ENCODE assay signal across 20 cellular contexts in the genomic region with DNA sequence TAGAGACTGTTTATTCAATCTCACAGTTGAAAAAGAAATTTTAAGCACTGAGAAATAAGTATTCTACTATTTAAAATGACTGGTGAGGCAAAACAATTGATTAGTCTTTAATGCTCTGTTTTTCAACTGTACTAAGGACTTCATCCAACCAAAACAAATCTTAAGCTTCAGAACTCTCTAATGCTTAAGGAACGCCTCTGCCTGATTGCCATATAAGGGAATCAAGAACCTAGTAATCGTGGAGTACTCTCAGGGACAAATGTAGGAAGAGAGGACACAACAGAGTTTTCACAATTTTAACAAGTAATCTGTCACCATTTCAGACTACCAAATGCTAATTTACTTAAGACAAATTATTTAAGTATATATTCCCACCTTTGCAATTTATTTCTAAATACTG. TPM values are rescaled to one million over a fixed set of nuclear protein-coding genes. Genes with fewer than 3 reads are reported as not detected.
A peak's percentile ranks its signal among the peaks of the same experiment; 100 is the strongest.
DNase-seq lines count a peak whose midpoint lies in the region; ATAC-seq and TF ChIP-seq lines count a peak whose summit lies in the region.
"Had no signal": no experiment of that assay in that cellular context is flagged by ENCODE, and none has a peak within 500 bp of the region (broad histone marks: within the 10 kb centered on the region; RNA-seq: fewer than 3 reads in every experiment).

No MANE protein-coding gene starts in this region.

- in situ Hi-C loops in brain microvascular endothelial cell (cut with HindIII; ENCODE audit: low pct_ligation_motif_present, low sequenced_read_pairs): no loop called here
- in situ Hi-C loops in GM13976 (cut with MboI; ENCODE audit: low sequenced_read_pairs, unreplicated experiment): no loop called here

- TF ChIP-seq CTCF in brain microvascular endothelial cell (IDR thresholded peaks at IDR 0.05; ENCODE audit: low read depth, low read length, missing control alignments) (no peak), spleen (IDR thresholded peaks at IDR 0.05 in 8 of 11, conservative IDR thresholded peaks at IDR 0.05 in 3 of 11) (no peak), GM13976 (IDR thresholded peaks at IDR 0.05; ENCODE audit: borderline replicate concordance, control extremely low read depth, extremely low read depth, insufficient read depth, missing control alignments) (no peak)

- H3K27ac ChIP-seq in HUES64 (ENCODE audit: low read depth, low read length): peak overlapping the region; percentile 37; the same call in 1 of the 2 replicates
- peak overlapping the region; percentile 28 for H3K27ac ChIP-seq in brain microvascular endothelial cell
- no peak overlapping the region for H3K27ac ChIP-seq in spleen
- H3K27ac ChIP-seq: neutrophil, upper lobe of left lung had no signal

- peaks cover 22% of the 10 kb centered on the region for H3K4me1 ChIP-seq in HUES64 (ENCODE audit: insufficient read depth, low read length)
- no peaks in the 10 kb centered on the region for H3K4me1 ChIP-seq in spleen

- no peak for TF ChIP-seq POLR2A in spleen (IDR thresholded peaks at IDR 0.05)

- intact Hi-C loops in sciatic nerve (cut with DNase I) (no loop called here), spleen (cut with DNase I; ENCODE audit: low total_unique reads) (no loop called here)

- ATAC-seq in sciatic nerve: peak; percentile 49
- no peak for ATAC-seq in GM18498 (IDR thresholded peaks at IDR 0.05; ENCODE audit: unreplicated experiment)
- ATAC-seq: activated CD8-positive, alpha-beta memory T cell treated with anti-CD3 and anti-CD28 coated beads, Interleukin-2, amount 10 ng/mL, durations not matched to agents 7 days and 5 days; activated T-helper 17 cell treated with anti-CD3 and anti-CD28 coated beads, Interleukin-2, amount 50 U/mL, for 72 hours; left colon; stimulated activated naive CD8-positive, alpha-beta T cell treated with anti-CD3 and anti-CD28 coated beads, Interleukin-15, Interleukin-2, amounts not matched to agents 100 U/mL and 50 U/mL, for 24 hours had no signal

- H3K27me3 ChIP-seq in HUES64 (ENCODE audit: insufficient read depth, low read length): no peaks in the 10 kb centered on the region
- no peaks in the 10 kb centered on the region for H3K27me3 ChIP-seq in brain microvascular endothelial cell (replicated peaks)
- no peaks in the 10 kb centered on the region for H3K27me3 ChIP-seq in spleen (replicated peaks in 1 of 7)
- H3K27me3 ChIP-seq: neutrophil, upper lobe of left lung had no signal

- peak; percentile 53 for DNase-seq in brain microvascular endothelial cell
- DNase-seq in hepatic stellate cell (ENCODE audit: low spot score): peak; percentile 6
- DNase-seq in sciatic nerve (ENCODE audit: low spot score): no peak
- DNase-seq in spleen: no peak
- DNase-seq in GM13976 (ENCODE audit: low spot score): no peak
- no peak for DNase-seq in inferior parietal cortex (ENCODE audit: extremely low spot score)
- DNase-seq: activated CD8-positive, alpha-beta memory T cell treated with anti-CD3 and anti-CD28 coated beads, Interleukin-2, amount 10 ng/mL, durations not matched to agents 7 days and 5 days; activated naive CD8-positive, alpha-beta T cell treated with anti-CD3 and anti-CD28 coated beads, Interleukin-2, amount 10 ng/mL, durations not matched to agents 7 days and 5 days; DMS79 treated with DMSO at 0.1 percent for 48 hours; hippocampal formation; KG1; left colon; NCI-H187 treated with DMSO at 0.1 percent for 48 hours; NCI-H446 treated with DMSO at 0.1 percent for 48 hours; stimulated activated naive CD8-positive, alpha-beta T cell treated with anti-CD3 and anti-CD28 coated beads, Interleukin-15, Interleukin-2, amounts not matched to agents 100 U/mL and 50 U/mL, for 24 hours; upper lobe of left lung had no signal

- WGBS in HUES64: 72% methylated on average over 2 of the region's 2 CpGs
- 74 to 93% (median 78%) methylated on average over 2 of the region's 2 CpGs for WGBS in spleen, 5 donors

- H3K9me3 ChIP-seq in HUES64 (ENCODE audit: insufficient read depth, low read depth, low read length) (no peaks in the 10 kb centered on the region), spleen (no peaks in the 10 kb centered on the region)
- H3K9me3 ChIP-seq: neutrophil, upper lobe of left lung had no signal

- H3K4me3 ChIP-seq in HUES64 (ENCODE audit: low read length) (no peak overlapping the region), brain microvascular endothelial cell (ENCODE audit: low read depth, low read length) (no peak overlapping the region), spleen (no peak overlapping the region)
- H3K4me3 ChIP-seq: upper lobe of left lung had no signal

- no peak overlapping the region; the same call in 1 of the 2 replicates for H3K9ac ChIP-seq in HUES64 (ENCODE audit: low read depth, low read length)

- peaks cover 41% of the 10 kb centered on the region for H3K36me3 ChIP-seq in HUES64 (ENCODE audit: insufficient read depth, low read length)
- H3K36me3 ChIP-seq in brain microvascular endothelial cell (replicated peaks): peaks cover 11% of the 10 kb centered on the region
- H3K36me3 ChIP-seq in spleen: peaks cover 0 to 23% (median 2%) of the 10 kb centered on the region in 6 donors

RNA-seq across cellular contexts. Expression of gene FBXO30, which starts 16.1 kb away (rescaled TPM):
- 13.0 TPM for polyA plus RNA-seq in HUES64 (2013, experiment 1 of 2)
- polyA plus RNA-seq in HUES64 (2013, experiment 2 of 2): 13.0 TPM
- total RNA-seq in sciatic nerve: 13.0 TPM
- total RNA-seq in spleen: 10 to 100 TPM in 3 of 7 donors, 1 to 10 TPM in 4; 8.1 to 11.1 (median 9.4) TPM
- 1 to 10 TPM; 2.1 to 3.3 (median 3.1) TPM for polyA plus RNA-seq in spleen

Comparison
In these comparisons a context has a peak if more than half of its experiments do, and no peak if none do; other contexts are left out.
1. H3K27ac ChIP-seq: peak in HUES64 (single experiment) and brain microvascular endothelial cell (single experiment); none in spleen (0 of 8).
2. DNase-seq: peak in brain microvascular endothelial cell (single experiment) and hepatic stellate cell (single experiment); none in sciatic nerve (single experiment), spleen (single experiment), GM13976 (single experiment) and inferior parietal cortex (single experiment).